In genomic region chr19:2426661-2427322, GRCh38 we compare ENCODE assay signal across 8 cellular contexts. TPM values are rescaled to one million over a fixed set of nuclear protein-coding genes. Genes with fewer than 3 reads are reported as not detected.
DNase-seq lines count a peak whose midpoint lies in the region; ATAC-seq and TF ChIP-seq lines count a peak whose summit lies in the region.

No MANE protein-coding gene starts in this region.

- peak; percentile 15 for ATAC-seq in GM21390 (IDR thresholded peaks at IDR 0.05; ENCODE audit: unreplicated experiment)

- H3K4me3 Mint-ChIP-seq in Calu3 (ENCODE audit: low read depth, unreplicated experiment) (peak overlapping the region; percentile 93), endothelial cell (ENCODE audit: unreplicated experiment) (peak overlapping the region; percentile 96)
- H3K4me3 Mint-ChIP-seq in activated CD4-positive, alpha-beta T cell treated with anti-CD3 and anti-CD28 coated beads, Interleukin-2, amount 10 ng/mL, durations not matched to agents 24 days and 14 days: peak overlapping the region; percentile 95

- no peaks in the 10 kb centered on the region for H3K4me1 Mint-ChIP-seq in Calu3 (ENCODE audit: low read depth, unreplicated experiment)
- peaks cover 9% of the 10 kb centered on the region for H3K4me1 Mint-ChIP-seq in activated CD4-positive, alpha-beta T cell treated with anti-CD3 and anti-CD28 coated beads, Interleukin-2, amount 10 ng/mL, durations not matched to agents 24 days and 14 days
- H3K4me1 Mint-ChIP-seq in endothelial cell (ENCODE audit: unreplicated experiment): peaks cover 10% of the 10 kb centered on the region

- peak overlapping the region; percentile 92 for H3K9ac ChIP-seq in mucosa of stomach (ENCODE audit: low read length)

- TSS peak; percentile 79 for BruUV-seq in Calu3 (replicated peaks; lab: Mats Ljungman, UMichigan)

- peaks cover 37% of the 10 kb centered on the region for H3K36me3 Mint-ChIP-seq in Calu3 (ENCODE audit: insufficient read depth, unreplicated experiment)
- peaks cover 30% of the 10 kb centered on the region for H3K36me3 Mint-ChIP-seq in activated CD4-positive, alpha-beta T cell treated with anti-CD3 and anti-CD28 coated beads, Interleukin-2, amount 10 ng/mL, durations not matched to agents 24 days and 14 days (ENCODE audit: low read depth)
- peaks cover 15% of the 10 kb centered on the region for H3K36me3 Mint-ChIP-seq in endothelial cell (ENCODE audit: low read depth, unreplicated experiment)

- peaks cover 24% of the 10 kb centered on the region for H3K4me1 ChIP-seq in mucosa of stomach (ENCODE audit: control insufficient read depth, insufficient read depth, low read length)

- no peaks in the 10 kb centered on the region for H3K9me3 ChIP-seq in KOPT-K1 (ENCODE audit: insufficient read depth, low read length, poor library complexity, severe bottlenecking)
- H3K9me3 ChIP-seq in mucosa of stomach (ENCODE audit: control insufficient read depth, low read length): no peaks in the 10 kb centered on the region

- DNase-seq in Calu3 (peak; percentile 36), endothelial cell (ENCODE audit: low spot score) (peak; percentile 50), NCI-H510A (lab: John Stamatoyannopoulos, UW) (no peak)
- peak; percentile 88 for DNase-seq in activated CD4-positive, alpha-beta T cell treated with anti-CD3 and anti-CD28 coated beads, Interleukin-2, amount 10 ng/mL, durations not matched to agents 24 days and 14 days

- H3K36me3 ChIP-seq in KOPT-K1 (ENCODE audit: insufficient read depth, low read length) (peaks cover 62% of the 10 kb centered on the region), mucosa of stomach (ENCODE audit: control insufficient read depth, insufficient read depth, low read length) (no peaks in the 10 kb centered on the region)

- TF ChIP-seq CTCF in Calu3 (IDR thresholded peaks at IDR 0.05; ENCODE audit: unreplicated experiment) (no peak), endothelial cell (IDR thresholded peaks at IDR 0.05; ENCODE audit: unreplicated experiment) (no peak)

- CTCF ChIA-PET in Calu3 (lab: Charles Lee): interaction anchor here (0.9 kb wide), 1 partner anchor 210 kb away, joined by 4 read pairs; no protein-coding TSS in a partner anchor

- H3K9me3 Mint-ChIP-seq in Calu3 (ENCODE audit: low read depth, unreplicated experiment): no peaks in the 10 kb centered on the region
- no peaks in the 10 kb centered on the region for H3K9me3 Mint-ChIP-seq in activated CD4-positive, alpha-beta T cell treated with anti-CD3 and anti-CD28 coated beads, Interleukin-2, amount 10 ng/mL, durations not matched to agents 24 days and 14 days
- no peaks in the 10 kb centered on the region for H3K9me3 Mint-ChIP-seq in endothelial cell (ENCODE audit: unreplicated experiment)

- H3K4me3 ChIP-seq in mucosa of stomach (ENCODE audit: low read length): peak overlapping the region; percentile 93

- intact Hi-C loops in Calu3 (cut with micrococcal nuclease; ENCODE audit: unreplicated experiment): no loop called here
- intact Hi-C loops in activated CD4-positive, alpha-beta T cell treated with anti-CD3 and anti-CD28 coated beads, Interleukin-2, amount 10 ng/mL, durations not matched to agents 24 days and 14 days (cut with micrococcal nuclease): no loop called here

- H3K27me3 Mint-ChIP-seq in Calu3 (ENCODE audit: unreplicated experiment): no peaks in the 10 kb centered on the region
- H3K27me3 Mint-ChIP-seq in activated CD4-positive, alpha-beta T cell treated with anti-CD3 and anti-CD28 coated beads, Interleukin-2, amount 10 ng/mL, durations not matched to agents 24 days and 14 days: no peaks in the 10 kb centered on the region
- peaks cover 11% of the 10 kb centered on the region for H3K27me3 Mint-ChIP-seq in endothelial cell (ENCODE audit: unreplicated experiment)

- H3K27ac Mint-ChIP-seq in Calu3 (ENCODE audit: unreplicated experiment) (peak overlapping the region; percentile 88), endothelial cell (ENCODE audit: unreplicated experiment) (peak overlapping the region; percentile 94)
- peak overlapping the region; percentile 98 for H3K27ac Mint-ChIP-seq in activated CD4-positive, alpha-beta T cell treated with anti-CD3 and anti-CD28 coated beads, Interleukin-2, amount 10 ng/mL, durations not matched to agents 24 days and 14 days

- H3K27ac ChIP-seq in KOPT-K1 (ENCODE audit: low read depth, low read length, poor library complexity, severe bottlenecking): peak overlapping the region; percentile 99
- H3K27ac ChIP-seq in temporal lobe (ENCODE audit: low read depth, low read length): peak overlapping the region; percentile 83

- no peaks in the 10 kb centered on the region for H3K27me3 ChIP-seq in mucosa of stomach (ENCODE audit: control insufficient read depth, insufficient read depth, low read length)

RNA-seq across cellular contexts. Expression of gene TIMM13, which starts 0.6 kb away (rescaled TPM):
- 75.8 and 81.8 TPM in 2 replicates for total RNA-seq in Calu3 (2022)
- 182 and 190 TPM in 2 replicates for total RNA-seq in activated CD4-positive, alpha-beta T cell treated with anti-CD3 and anti-CD28 coated beads, Interleukin-2, amount 10 ng/mL, durations not matched to agents 24 days and 14 days
- total RNA-seq in endothelial cell (ENCODE audit: unreplicated experiment): 117 TPM
- total RNA-seq in temporal lobe: 19.9 TPM

RNA-seq across cellular contexts. Expression of gene LMNB2, which starts 30.0 kb away (rescaled TPM):
- total RNA-seq in Calu3 (2022): 88.0 and 109 TPM in 2 replicates
- total RNA-seq in activated CD4-positive, alpha-beta T cell treated with anti-CD3 and anti-CD28 coated beads, Interleukin-2, amount 10 ng/mL, durations not matched to agents 24 days and 14 days: 120 TPM in 2 replicates
- 49.6 TPM for total RNA-seq in endothelial cell (ENCODE audit: unreplicated experiment)
- total RNA-seq in temporal lobe: 32.2 TPM

RNA-seq across cellular contexts. Expression of gene GADD45B, which starts 49.1 kb away (rescaled TPM):
- 26.3 and 36.5 TPM in 2 replicates for total RNA-seq in Calu3 (2022)
- total RNA-seq in activated CD4-positive, alpha-beta T cell treated with anti-CD3 and anti-CD28 coated beads, Interleukin-2, amount 10 ng/mL, durations not matched to agents 24 days and 14 days: 101 and 102 TPM in 2 replicates
- total RNA-seq in endothelial cell (ENCODE audit: unreplicated experiment): 1.2 TPM
- 5.9 TPM for total RNA-seq in temporal lobe
